26 cellular contexts compared by ENCODE assay signal in genomic region chr7:117902314-117902889, GRCh38. TPM values are rescaled to one million over a fixed set of nuclear protein-coding genes. Genes with fewer than 3 reads are reported as not detected.
"Had no signal": no experiment of that assay in that cellular context is flagged by ENCODE, and none has a peak within 500 bp of the region (broad histone marks: within the 10 kb centered on the region; RNA-seq: fewer than 3 reads in every experiment).

No MANE protein-coding gene starts in this region.

- DNase-seq: naive B cell; naive thymus-derived CD8-positive, alpha-beta T cell; nephron progenitor cell; occipital lobe; ovary; psoas muscle; right cardiac atrium; spleen; stimulated activated CD4-positive, alpha-beta T cell treated with anti-CD3 and anti-CD28 coated beads, Interleukin-12 subunit alpha, Interleukin-12 subunit beta, amount 100 ng/mL, for 4 hours; stimulated activated CD4-positive, alpha-beta T cell treated with anti-CD3 and anti-CD28 coated beads, Interleukin-1b, Interleukin-23, amount 100 ng/mL, for 48 hours; stimulated activated CD4-positive, alpha-beta T cell treated with anti-CD3 and anti-CD28 coated beads, Interleukin-4, amount 100 ng/mL, for 1 hour; stimulated activated naive B cell treated with anti-CD40 and anti-IgM and Interleukin-4, amounts not matched to agents 10 μg/mL and 1 μg/mL and 100 μg/mL, for 72 hours; stimulated activated naive CD4-positive, alpha-beta T cell treated with Interleukin-2 at 50 U/mL for 16 hours; stomach; thyroid gland; upper lobe of right lung; uterus had no signal

- H3K27me3 ChIP-seq: neural progenitor cell, ovary, spleen, thyroid gland, tibial nerve, upper lobe of right lung, uterus had no signal

- H3K4me3 ChIP-seq: neural progenitor cell, ovary, psoas muscle, skin epidermis, smooth muscle cell, spleen, stomach, thoracic aorta, thyroid gland, tibial nerve, upper lobe of right lung, uterus had no signal

- H2AFZ ChIP-seq: neural progenitor cell, parathyroid adenoma had no signal

- H3K9me3 ChIP-seq: ovary, psoas muscle, spleen, stomach, thoracic aorta, thyroid gland, tibial nerve, upper lobe of right lung, uterus had no signal

- H3K4me2 ChIP-seq: neural progenitor cell, smooth muscle cell had no signal

- H3K36me3 ChIP-seq: neural progenitor cell, ovary, spleen, stomach, thoracic aorta, thyroid gland, tibial nerve, upper lobe of right lung, uterus had no signal

- H3K79me2 ChIP-seq: parathyroid adenoma had no signal

- ATAC-seq: naive thymus-derived CD8-positive, alpha-beta T cell; natural killer cell treated with Interleukin-12 subunit alpha and Interleukin-12 subunit beta and Interleukin-15 and Interleukin-18, amount 100 ng/mL, for 72 hours; psoas muscle; right cardiac atrium; sciatic nerve; stimulated activated effector memory CD8-positive, alpha-beta T cell treated with anti-CD3 and anti-CD28 coated beads, Interleukin-12 subunit alpha, Interleukin-12 subunit beta, amount 100 ng/mL, for 72 hours; stimulated activated naive B cell treated with anti-CD40 and anti-IgM and Interleukin-4, amounts not matched to agents 10 μg/mL and 1 μg/mL and 100 μg/mL, for 72 hours; upper lobe of right lung had no signal

- H3K27ac ChIP-seq: neural progenitor cell, ovary, parathyroid adenoma, psoas muscle, skin epidermis, spleen, stomach, thoracic aorta, thyroid gland, tibial nerve, upper lobe of right lung, uterus had no signal

- H3K4me1 ChIP-seq: psoas muscle, spleen, stomach, thyroid gland, tibial nerve, upper lobe of right lung, uterus had no signal

- H3K9ac ChIP-seq: neural progenitor cell, parathyroid adenoma had no signal

RNA-seq across cellular contexts. Expression of gene CTTNBP2, which starts 29.2 kb away (rescaled TPM):
- polyA plus RNA-seq: naive thymus-derived CD8-positive, alpha-beta T cell had no signal
